ENCODE assay signal across 2 cellular contexts in genomic region chr13:112831801-112832200, GRCh38.
TF ChIP-seq lines count a peak whose summit lies in the region.

No MANE protein-coding gene starts in this region.

TF ChIP-seq in HepG2, 621 proteins besides CTCF, POLR2A, EP300 and RAD21:
- TF ChIP-seq ATF2 (CRISPR knock-in tag; IDR thresholded peaks at IDR 0.05): no peak
- no peak for TF ChIP-seq ZNF44 (CRISPR knock-in tag; IDR thresholded peaks at IDR 0.05)
- TF ChIP-seq ZNF768 (CRISPR knock-in tag; IDR thresholded peaks at IDR 0.05): no peak
- 0 out of 2 replicates have a peak, but pooled peaks have one; percentile 65 for TF ChIP-seq IKZF1 (IDR thresholded peaks at IDR 0.05)
- no peak for TF ChIP-seq CREB1 (IDR thresholded peaks at IDR 0.05)
- TF ChIP-seq CREB1 (CRISPR knock-in tag; IDR thresholded peaks at IDR 0.05): no peak
- TF ChIP-seq PRDM4 (CRISPR knock-in tag; IDR thresholded peaks at IDR 0.05; ENCODE audit: borderline replicate concordance): no peak
- TF ChIP-seq SRY (CRISPR knock-in tag; IDR thresholded peaks at IDR 0.05): no peak
- no peak for TF ChIP-seq ZNF18 (CRISPR knock-in tag; IDR thresholded peaks at IDR 0.05; ENCODE audit: insufficient replicate concordance)
- peak; percentile 60 for TF ChIP-seq HNRNPLL (IDR thresholded peaks at IDR 0.05; ENCODE audit: low read depth, low read length, poor library complexity, severe bottlenecking)
- TF ChIP-seq HNRNPK (IDR thresholded peaks at IDR 0.05; ENCODE audit: low read depth, low read length, poor library complexity, severe bottlenecking): no peak
- TF ChIP-seq DR1 (CRISPR knock-in tag; IDR thresholded peaks at IDR 0.05): no peak
- TF ChIP-seq CHCHD3 (CRISPR knock-in tag; IDR thresholded peaks at IDR 0.05): no peak
- TF ChIP-seq MNT (IDR thresholded peaks at IDR 0.05): peak; percentile 97
- TF ChIP-seq RARG (CRISPR knock-in tag; IDR thresholded peaks at IDR 0.05; ENCODE audit: low read depth): no peak
- TF ChIP-seq RBM22 (optimal IDR thresholded peaks at IDR 0.05; ENCODE audit: low read length): peak; percentile 28
- TF ChIP-seq ZNF782 (CRISPR knock-in tag; IDR thresholded peaks at IDR 0.05; ENCODE audit: borderline replicate concordance): no peak
- no peak for TF ChIP-seq ZNF280B (CRISPR knock-in tag; IDR thresholded peaks at IDR 0.05; ENCODE audit: borderline replicate concordance)
- no peak for TF ChIP-seq ZNF510 (CRISPR knock-in tag; IDR thresholded peaks at IDR 0.05; ENCODE audit: low read depth)

TF ChIP-seq in H1, 55 proteins besides CTCF, POLR2A, EP300 and RAD21:
- TF ChIP-seq BRCA1 (IDR thresholded peaks at IDR 0.05; ENCODE audit: low read depth, low read length): no peak
- no peak for TF ChIP-seq TEAD4 (IDR thresholded peaks at IDR 0.05; ENCODE audit: low read depth, low read length)
- TF ChIP-seq CHD1 (IDR thresholded peaks at IDR 0.05; ENCODE audit: low read depth, low read length): no peak
- TF ChIP-seq CHD2 (IDR thresholded peaks at IDR 0.05; ENCODE audit: low read length): no peak
- TF ChIP-seq TCF12 (IDR thresholded peaks at IDR 0.05; ENCODE audit: low read depth, low read length): no peak
- TF ChIP-seq PHF8 (conservative IDR thresholded peaks at IDR 0.05; ENCODE audit: low read depth, low read length): no peak
